In the genomic region with DNA sequence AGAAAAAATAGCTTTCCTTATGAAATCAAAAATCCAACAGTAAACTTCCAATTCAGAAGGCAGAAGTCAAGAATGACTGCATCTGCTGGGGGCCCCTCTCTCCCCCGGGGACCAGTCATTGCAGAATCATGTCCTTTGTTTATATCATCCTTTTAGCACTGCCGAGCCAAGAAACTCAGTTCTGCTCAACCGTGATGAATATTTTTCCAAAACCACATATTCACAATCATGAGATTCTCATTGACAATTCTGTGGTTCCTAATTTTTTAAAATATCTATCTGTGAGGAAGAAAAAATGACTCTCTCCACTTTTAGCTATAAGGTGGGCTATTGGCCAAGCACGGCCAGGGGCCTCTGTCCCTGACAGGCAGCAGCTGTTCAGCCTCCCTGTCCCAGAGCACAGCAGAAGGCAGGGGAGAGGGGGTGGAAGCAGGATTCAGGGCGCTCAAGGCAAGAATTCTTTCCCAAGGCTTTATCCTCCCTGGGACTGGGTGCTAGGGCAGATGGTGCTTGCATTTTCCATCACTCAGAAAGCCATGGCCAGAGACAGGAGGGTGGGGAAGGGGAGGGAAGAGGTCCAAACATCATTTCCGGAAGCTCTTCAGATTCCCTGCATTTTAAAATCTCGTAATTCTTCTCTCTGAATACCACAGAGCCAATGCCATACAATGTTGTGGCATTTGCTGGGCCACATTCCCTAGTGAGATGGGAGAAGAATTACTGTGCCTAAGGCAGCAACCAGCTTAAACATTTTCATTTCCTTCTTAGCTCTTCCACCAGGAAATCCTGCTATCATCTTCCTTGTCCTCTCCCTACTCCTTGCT, we compare ENCODE assay signal across 16 cellular contexts.
DNase-seq lines count a peak whose midpoint lies in the region; FAIRE-seq and TF ChIP-seq lines count a peak whose summit lies in the region.
"Had no signal": no experiment of that assay in that cellular context is flagged by ENCODE, and none has a peak within 500 bp of the region (broad histone marks: within the 10 kb centered on the region; RNA-seq: fewer than 3 reads in every experiment).

No MANE protein-coding gene starts in this region.

- H4K8ac ChIP-seq in mesenchymal stem cell (ENCODE audit: low read length) = peak overlapping the region; percentile 16

- H3K9me3 ChIP-seq in mesenchymal stem cell (ENCODE audit: control insufficient read depth, low read length) = peaks cover 3% of the 10 kb centered on the region
- H3K9me3 ChIP-seq: upper lobe of left lung had no signal

- H2BK15ac ChIP-seq in mesenchymal stem cell (ENCODE audit: low read depth, poor library complexity, severe bottlenecking) = no peak overlapping the region

- H3K14ac ChIP-seq in mesenchymal stem cell (ENCODE audit: low read length in 2 of 2) = peak overlapping the region in 1 of 2 experiments; percentile 11

- peaks cover 0 to 9% of the 10 kb centered on the region in 2 experiments for H3K27me3 ChIP-seq in mesenchymal stem cell (ENCODE audit: control insufficient read depth in 1 of 2, insufficient read depth in 1 of 2, low read length in 2 of 2)
- H3K27me3 ChIP-seq: upper lobe of left lung had no signal

- peaks cover 3% of the 10 kb centered on the region for H3K4me1 ChIP-seq in mesenchymal stem cell (ENCODE audit: control insufficient read depth, insufficient read depth, low read depth, low read length)
- H3K4me1 ChIP-seq: upper lobe of left lung had no signal

- peak; percentile 67 for DNase-seq in AG08396 (ENCODE audit: low spot score)
- peak; percentile 96 for DNase-seq in NCI-H2171 treated with DMSO at 0.1 percent for 48 hours (lab: John Stamatoyannopoulos, UW)
- DNase-seq in cardiac fibroblast (ENCODE audit: low read depth in 2 of 2) = peak; percentile 50 to 72
- DNase-seq in mesenchymal stem cell = peak; percentile 86
- DNase-seq in activated naive CD4-positive, alpha-beta T cell (lab: John Stamatoyannopoulos, UW) = no peak
- no peak for DNase-seq in T1000 (lab: John Stamatoyannopoulos, UW)
- DNase-seq in hypothalamus (lab: John Stamatoyannopoulos, UW) = no peak
- no peak for DNase-seq in GM19239 (ENCODE audit: insufficient read length, low spot score)
- DNase-seq: ACHN; activated CD4-positive, alpha-beta T cell treated with anti-CD3 and anti-CD28 coated beads for 4 hours; DMS79; naive thymus-derived CD4-positive, alpha-beta T cell; NCI-H187; upper lobe of left lung had no signal

- no peak overlapping the region for H3K4me2 ChIP-seq in mesenchymal stem cell (ENCODE audit: low read length, poor library complexity, severe bottlenecking)

- 0% methylated on average over 6 of the region's 7 CpGs for WGBS in mesenchymal stem cell

- H2AFZ ChIP-seq in mesenchymal stem cell (ENCODE audit: low read depth, low read length) = no peak overlapping the region

- no peak for TF ChIP-seq CTCF in cardiac fibroblast (IDR thresholded peaks at IDR 0.05; ENCODE audit: low read depth, low read length)

- no peak overlapping the region for H3K23ac ChIP-seq in mesenchymal stem cell (ENCODE audit: low read length in 2 of 2)

- peak overlapping the region; percentile 50 for H2BK120ac ChIP-seq in mesenchymal stem cell (ENCODE audit: low read depth, low read length)

- H3K36me3 ChIP-seq in mesenchymal stem cell (ENCODE audit: control insufficient read depth in 1 of 2, insufficient read depth in 2 of 2, low read depth in 1 of 2, low read length in 2 of 2) = no peaks in the 10 kb centered on the region
- H3K36me3 ChIP-seq: upper lobe of left lung had no signal

- H2AK5ac ChIP-seq in mesenchymal stem cell (ENCODE audit: low read length, severe bottlenecking) = peak overlapping the region; percentile 10

- H4K91ac ChIP-seq in mesenchymal stem cell (ENCODE audit: low read length) = peak overlapping the region; percentile 22

- FAIRE-seq in GM19239 (lab: Jason Lieb, UNC) = no peak
- FAIRE-seq: colon, frontal cortex had no signal

- H3K4ac ChIP-seq in mesenchymal stem cell (ENCODE audit: low read depth in 1 of 2, low read length in 2 of 2) = peak overlapping the region; percentile 1 to 85

- H3K18ac ChIP-seq in mesenchymal stem cell (ENCODE audit: low read depth in 1 of 2, low read length in 2 of 2) = peak overlapping the region; percentile 61 to 65

- peak overlapping the region; percentile 6 to 91 for H2BK12ac ChIP-seq in mesenchymal stem cell (ENCODE audit: low read length in 2 of 2)

- H3K9ac ChIP-seq in mesenchymal stem cell (ENCODE audit: low read length) = peak overlapping the region; percentile 20

- H2BK5ac ChIP-seq in mesenchymal stem cell (ENCODE audit: low read depth, low read length, poor library complexity, severe bottlenecking) = peak overlapping the region; percentile 35

- H3K4me3 ChIP-seq in cardiac fibroblast (replicated peaks in 1 of 2; ENCODE audit: low read depth in 2 of 2, low read length in 2 of 2) (peak overlapping the region in 1 of 2 donors; percentile 7), mesenchymal stem cell (ENCODE audit: insufficient read depth in 1 of 2, low read depth in 1 of 2, low read length in 2 of 2) (no peak overlapping the region)
- H3K4me3 ChIP-seq: upper lobe of left lung had no signal

- peaks cover 4% of the 10 kb centered on the region for H3K79me1 ChIP-seq in mesenchymal stem cell (replicated peaks; ENCODE audit: low read length, poor library complexity, severe bottlenecking)

- H3K27ac ChIP-seq in mesenchymal stem cell (ENCODE audit: low read length, poor library complexity, severe bottlenecking) = peak overlapping the region; percentile 86

Comparison
In these comparisons a context has a peak if more than half of its experiments do, and no peak if none do; other contexts are left out.
1. DNase-seq: peak in AG08396 (single experiment), NCI-H2171 treated with DMSO at 0.1 percent for 48 hours (single experiment), cardiac fibroblast (2 of 2) and mesenchymal stem cell (single experiment); none in activated naive CD4-positive, alpha-beta T cell (0 of 4), T1000 (single experiment), hypothalamus (0 of 51) and GM19239 (single experiment).